ENCODE assay signal across 9 cellular contexts in the genomic region with DNA sequence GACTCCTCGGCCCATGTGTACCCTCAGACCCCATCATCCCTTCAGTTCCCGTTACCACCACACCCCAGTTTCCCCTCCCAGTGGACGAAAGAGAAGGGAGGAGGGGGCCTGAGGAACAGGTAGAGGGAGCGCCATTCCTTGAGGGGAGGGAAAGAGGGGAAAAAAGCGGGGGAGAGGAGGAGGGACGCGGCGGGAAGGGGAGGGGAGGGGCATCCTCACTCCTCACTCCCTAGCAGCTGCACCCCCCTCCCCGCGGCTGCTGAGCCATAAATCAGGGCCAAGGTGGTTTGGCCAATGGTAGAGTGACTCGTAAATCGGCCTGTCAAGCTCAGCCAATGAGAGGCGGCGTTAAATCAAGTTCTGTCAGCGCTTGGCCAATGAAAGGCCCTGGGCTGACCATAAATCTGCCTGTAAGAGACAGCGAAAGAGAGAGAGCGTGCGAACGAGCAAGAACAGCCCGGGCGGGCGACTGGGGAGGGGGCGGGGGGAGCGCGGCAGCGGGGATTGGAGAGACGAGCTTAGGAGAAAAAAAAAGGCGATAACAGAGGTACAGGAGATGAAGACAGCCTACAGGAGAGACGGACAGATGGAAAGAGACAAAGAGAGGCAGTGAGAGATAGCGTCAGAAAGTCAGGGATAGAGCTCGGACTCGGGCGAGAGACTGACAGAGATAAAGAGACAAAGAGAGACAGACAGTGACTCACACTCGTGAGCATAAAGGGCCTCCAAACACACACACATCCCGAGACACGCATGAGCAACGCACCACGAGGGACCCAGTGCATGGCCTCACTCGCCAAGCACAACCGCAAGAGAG. TPM values are rescaled to one million over a fixed set of nuclear protein-coding genes. Genes with fewer than 3 reads are reported as not detected.
DNase-seq lines count a peak whose midpoint lies in the region; ATAC-seq and TF ChIP-seq lines count a peak whose summit lies in the region.
"Had no signal": no experiment of that assay in that cellular context is flagged by ENCODE, and none has a peak within 500 bp of the region (broad histone marks: within the 10 kb centered on the region; RNA-seq: fewer than 3 reads in every experiment).

No MANE protein-coding gene starts in this region.

- no peak overlapping the region for H3K4me3 Mint-ChIP-seq in chondrocyte (ENCODE audit: unreplicated experiment)
- H3K4me3 Mint-ChIP-seq: T-helper 1 cell treated with Interleukin-12 subunit alpha and Interleukin-12 subunit beta and Interleukin-4 antibody, amounts not matched to agents 30 μg/mL and 1 μg/mL, for 36 hours had no signal

- peaks cover 7% of the 10 kb centered on the region for H3K4me1 Mint-ChIP-seq in chondrocyte (ENCODE audit: low read depth)

- no peak for TF ChIP-seq CTCF in chondrocyte (IDR thresholded peaks at IDR 0.05)

- DNase-seq in AML-193 (lab: John Stamatoyannopoulos, UW) (peak; percentile 86 to 87), NCI-H446 treated with DMSO at 0.1 percent for 48 hours (lab: John Stamatoyannopoulos, UW) (peak; percentile 99), chondrocyte (ENCODE audit: low spot score) (peak; percentile 97), kidney tubule cell (ENCODE audit: low spot score) (peak; percentile 99)
- peak; percentile 81 for DNase-seq in activated CD4-positive, CD25-positive, alpha-beta regulatory T cell treated with anti-CD3 and anti-CD28 coated beads, Interleukin-2, amount 50 U/mL, for 72 hours
- DNase-seq in stimulated activated CD4-positive, alpha-beta T cell treated with anti-CD3 and anti-CD28 coated beads, Interleukin-1b, Interleukin-23, amount 100 ng/mL, for 1 hour (ENCODE audit: low read depth in 2 of 2) = peak; percentile 74 to 85

- H3K27me3 Mint-ChIP-seq in chondrocyte (ENCODE audit: low read depth) = no peaks in the 10 kb centered on the region

- no peak overlapping the region for H3K27ac Mint-ChIP-seq in chondrocyte (ENCODE audit: unreplicated experiment)
- H3K27ac Mint-ChIP-seq: T-helper 1 cell treated with Interleukin-12 subunit alpha and Interleukin-12 subunit beta and Interleukin-4 antibody, amounts not matched to agents 30 μg/mL and 1 μg/mL, for 36 hours had no signal

- peak; percentile 61 for TF ChIP-seq POLR2A in GM19193 (IDR thresholded peaks at IDR 0.05; ENCODE audit: extremely low read depth, insufficient read depth, insufficient read length)

- no peaks in the 10 kb centered on the region for H3K36me3 Mint-ChIP-seq in chondrocyte (ENCODE audit: low read depth)

- H3K9me3 Mint-ChIP-seq in chondrocyte (ENCODE audit: low read depth) = no peaks in the 10 kb centered on the region
- H3K9me3 Mint-ChIP-seq: T-helper 1 cell treated with Interleukin-12 subunit alpha and Interleukin-12 subunit beta and Interleukin-4 antibody, amounts not matched to agents 30 μg/mL and 1 μg/mL, for 36 hours had no signal

- ATAC-seq in HG03378 (IDR thresholded peaks at IDR 0.05; ENCODE audit: unreplicated experiment) = peak; percentile 97

RNA-seq across cellular contexts. Expression of a gene that starts 5.1 kb away (rescaled TPM):
- total RNA-seq in chondrocyte = not detected in 3 replicates

RNA-seq across cellular contexts. Expression of a gene that starts 25.4 kb away (rescaled TPM):
- 5.5 to 6.8 TPM (median 6.4 TPM) in 3 replicates for total RNA-seq in chondrocyte

RNA-seq across cellular contexts. Expression of a gene that starts 34.2 kb away (rescaled TPM):
- total RNA-seq in chondrocyte = 101 to 119 TPM (median 108 TPM) in 3 replicates

RNA-seq across cellular contexts. Expression of a gene that starts 58.3 kb away (rescaled TPM):
- total RNA-seq in chondrocyte = not detected in 3 replicates

RNA-seq across cellular contexts. Expression of a gene that starts 59.9 kb away (rescaled TPM):
- 121 to 160 TPM (median 152 TPM) in 3 replicates for total RNA-seq in chondrocyte

Comparison
In these comparisons a context has a peak if more than half of its experiments do, and no peak if none do; other contexts are left out.
1. Peak in every context shown above with its lines: DNase-seq and ATAC-seq.